Comparison of ENCODE assay signal across 8 cellular contexts in the genomic region with DNA sequence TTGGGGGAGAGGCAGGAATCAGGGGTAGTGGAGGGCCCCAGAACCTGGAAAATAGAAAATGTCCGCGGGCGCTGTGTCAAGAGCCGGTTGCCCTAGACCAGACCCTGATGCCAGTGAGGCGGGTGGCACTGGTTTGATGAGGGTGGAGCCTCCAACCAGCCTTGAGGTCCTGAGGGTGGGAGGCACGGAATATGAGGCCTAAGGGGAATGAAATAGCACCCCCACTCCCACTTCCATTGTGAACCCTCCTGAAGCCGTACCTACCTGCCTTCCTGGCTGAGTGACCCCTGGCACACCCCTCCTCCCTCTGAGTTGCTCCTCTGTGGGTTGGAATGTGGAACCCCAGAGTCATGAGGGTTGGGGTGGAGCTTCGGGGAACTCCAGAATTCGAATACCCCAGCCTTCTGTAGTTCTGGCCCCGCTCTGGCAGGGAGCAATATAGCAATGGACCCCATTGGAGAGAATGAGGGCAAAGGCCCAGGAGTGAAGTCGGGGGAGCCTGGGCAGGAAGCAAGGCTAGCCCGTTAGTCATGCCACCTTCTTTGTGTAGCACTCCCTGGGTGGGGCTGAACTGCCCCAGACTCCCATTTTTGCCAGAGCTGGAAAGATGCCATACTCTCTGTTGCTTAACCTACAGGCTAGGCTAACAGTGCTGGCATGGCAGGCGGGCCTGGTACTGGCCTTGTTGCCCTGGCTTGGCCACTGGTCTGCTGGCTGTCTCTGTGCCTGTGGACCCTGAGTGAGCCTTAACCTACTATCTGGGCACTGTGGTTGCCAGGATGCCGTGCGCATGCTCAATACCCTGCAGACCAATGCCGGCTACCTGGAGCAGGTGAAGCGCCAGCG. TPM values are rescaled to one million over a fixed set of nuclear protein-coding genes. Genes with fewer than 3 reads are reported as not detected.
DNase-seq lines count a peak whose midpoint lies in the region; ATAC-seq and TF ChIP-seq lines count a peak whose summit lies in the region.

No MANE protein-coding gene starts in this region.

- H3K14ac ChIP-seq in neuronal stem cell (ENCODE audit: low read length) = no peak overlapping the region

- CTCF ChIA-PET in BJ (lab: Yijun Ruan, JAX) = interaction anchor here (0.6 to 0.8 kb wide), 2 partner anchors 18 to 35 kb away, joined by 3 read pairs; a partner anchor contains a TSS
- CTCF ChIA-PET in activated B cell treated with CpG ODN at 0.5 μM for 24 hours (lab: Charles Lee) = no interaction called here

- peak overlapping the region; percentile 72 for H3K4me2 ChIP-seq in neuronal stem cell (ENCODE audit: insufficient read depth, low read length, poor library complexity, severe bottlenecking)

- H3K27me3 ChIP-seq in BJ (ENCODE audit: control insufficient read depth, insufficient read depth, low read length) (no peaks in the 10 kb centered on the region), esophagus squamous epithelium (no peaks in the 10 kb centered on the region), neuronal stem cell (ENCODE audit: control insufficient read depth in 3 of 3, insufficient read depth in 3 of 3, low read depth in 1 of 3, low read length in 3 of 3) (no peaks in the 10 kb centered on the region)

- peak overlapping the region; percentile 87 for H3K27ac Mint-ChIP-seq in activated B cell treated with CpG ODN at 0.5 μM for 24 hours

- H3K23ac ChIP-seq in neuronal stem cell (ENCODE audit: low read depth, low read length, poor library complexity) = no peak overlapping the region

- H3K9me3 ChIP-seq in esophagus squamous epithelium = no peaks in the 10 kb centered on the region
- no peaks in the 10 kb centered on the region for H3K9me3 ChIP-seq in neuronal stem cell (replicated peaks in 1 of 2; ENCODE audit: control insufficient read depth in 2 of 2, insufficient read depth in 1 of 2, low read depth in 1 of 2, low read length in 2 of 2)

- no peak overlapping the region for H2BK15ac ChIP-seq in neuronal stem cell (ENCODE audit: low read length)

- peak overlapping the region; percentile 44 for H3K4me3 ChIP-seq in BJ (ENCODE audit: low read depth, low read length)
- H3K4me3 ChIP-seq in HFF-Myc (replicated peaks; ENCODE audit: low read depth, low read length) = peak overlapping the region; percentile 88
- peak overlapping the region; percentile 59 to 83 (median 68) for H3K4me3 ChIP-seq in esophagus squamous epithelium
- H3K4me3 ChIP-seq in neuronal stem cell (ENCODE audit: low read length in 2 of 2) = peak overlapping the region; percentile 82 to 95

- intact Hi-C loops in activated B cell treated with CpG ODN at 0.5 μM for 24 hours (cut with micrococcal nuclease) = loop anchor here (5.0 kb wide), 1 partner anchor 324 kb away; a partner anchor contains a TSS
- intact Hi-C loops in esophagus squamous epithelium (cut with DNase I) = no loop called here

- H3K9me3 Mint-ChIP-seq in activated B cell treated with CpG ODN at 0.5 μM for 24 hours = no peaks in the 10 kb centered on the region

- H2AK5ac ChIP-seq in neuronal stem cell (ENCODE audit: low read depth, low read length) = no peak overlapping the region

- H4K8ac ChIP-seq in neuronal stem cell (ENCODE audit: low read depth, low read length) = peak overlapping the region; percentile 70

- H3K4me1 ChIP-seq in esophagus squamous epithelium (peaks cover 24 to 52% (median 31%) of the 10 kb centered on the region in 3 donors), neuronal stem cell (ENCODE audit: control insufficient read depth in 2 of 2, insufficient read depth in 1 of 2, low read depth in 1 of 2, low read length in 2 of 2) (peaks cover 11 to 15% of the 10 kb centered on the region in 2 donors)

- POLR2A ChIA-PET in BJ (lab: Charles Lee) (interaction anchor here (0.6 kb wide), 2 partner anchors 28 to 94 kb away, joined by 3 to 9 read pairs; no protein-coding TSS in a partner anchor), activated B cell treated with CpG ODN at 0.5 μM for 24 hours (lab: Charles Lee) (interaction anchor here (0.6 to 4.1 kb wide), 9 partner anchors 10 to 112 kb away, joined by 3 to 27 read pairs (median 5); a partner anchor contains a TSS)

- TF ChIP-seq POLR2A in esophagus squamous epithelium (IDR thresholded peaks at IDR 0.05) = no peak

- H3K36me3 Mint-ChIP-seq in activated B cell treated with CpG ODN at 0.5 μM for 24 hours (ENCODE audit: low read depth) = peaks cover 31% of the 10 kb centered on the region

- H2BK5ac ChIP-seq in neuronal stem cell (ENCODE audit: low read length) = no peak overlapping the region

- TF ChIP-seq CTCF in BJ (IDR thresholded peaks at IDR 0.05; ENCODE audit: insufficient read depth, low read depth, low read length) (no peak), HFF-Myc (IDR thresholded peaks at IDR 0.05; ENCODE audit: low read depth, low read length, missing control alignments) (no peak), activated B cell treated with CpG ODN at 0.5 μM for 24 hours (IDR thresholded peaks at IDR 0.05) (no peak), esophagus squamous epithelium (IDR thresholded peaks at IDR 0.05) (peak in 1 of 6 experiments; percentile 3)

- H2AFZ ChIP-seq in neuronal stem cell (ENCODE audit: low read length) = peak overlapping the region; percentile 100

- H3K27me3 Mint-ChIP-seq in activated B cell treated with CpG ODN at 0.5 μM for 24 hours = no peaks in the 10 kb centered on the region

- no peak overlapping the region for H4K91ac ChIP-seq in neuronal stem cell (ENCODE audit: low read depth, low read length, poor library complexity)

- ATAC-seq in activated B cell treated with CpG ODN at 0.5 μM for 24 hours (ENCODE audit: low read depth) (no peak), GM19328 (IDR thresholded peaks at IDR 0.05; ENCODE audit: unreplicated experiment) (no peak)

- H3K27ac ChIP-seq in esophagus squamous epithelium = peak overlapping the region; percentile 89 to 97 (median 94)
- H3K27ac ChIP-seq in neuronal stem cell (replicated peaks; ENCODE audit: low read length) = no peak overlapping the region

- no peak overlapping the region for H3K4ac ChIP-seq in neuronal stem cell (ENCODE audit: low read length)

- no peak overlapping the region for H2BK120ac ChIP-seq in neuronal stem cell (ENCODE audit: low read depth, low read length)

- peaks cover 26% of the 10 kb centered on the region for H3K4me1 Mint-ChIP-seq in activated B cell treated with CpG ODN at 0.5 μM for 24 hours

- H3K18ac ChIP-seq in neuronal stem cell (ENCODE audit: low read length) = no peak overlapping the region

- H3K79me1 ChIP-seq in neuronal stem cell (ENCODE audit: low read depth, low read length) = peaks cover 10% of the 10 kb centered on the region

- peak overlapping the region; percentile 93 for H3K4me3 Mint-ChIP-seq in activated B cell treated with CpG ODN at 0.5 μM for 24 hours

- H3K36me3 ChIP-seq in BJ (ENCODE audit: control insufficient read depth, insufficient read depth, low read length) (peaks cover 19% of the 10 kb centered on the region), esophagus squamous epithelium (peaks cover 4 to 45% (median 16%) of the 10 kb centered on the region in 3 donors), neuronal stem cell (replicated peaks in 1 of 2; ENCODE audit: control insufficient read depth in 2 of 2, insufficient read depth in 2 of 2, low read length in 2 of 2) (peaks cover 8 to 45% of the 10 kb centered on the region in 2 donors)

- H3K9ac ChIP-seq in neuronal stem cell (ENCODE audit: low read depth, low read length, poor library complexity) = peak overlapping the region; percentile 87

- H2BK12ac ChIP-seq in neuronal stem cell (ENCODE audit: low read length) = no peak overlapping the region

- WGBS in esophagus squamous epithelium, 2 donors = 0 to 5% methylated on average over 8 of the region's 18 CpGs
- WGBS in neuronal stem cell (ENCODE audit: extremely low coverage in 2 of 2, insufficient read length in 2 of 2, insufficient replicate concordance in 1 of 2), 2 donors = no CpG with 5 or more reads among the region's 18 CpGs

- no peak for DNase-seq in BJ (ENCODE audit: low read depth)
- no peak for DNase-seq in HFF-Myc (ENCODE audit: extremely low read depth, low read depth)
- no peak for DNase-seq in activated B cell treated with CpG ODN at 0.5 μM for 24 hours
- DNase-seq in esophagus squamous epithelium (lab: John Stamatoyannopoulos, UW) = no peak
- DNase-seq in neuronal stem cell (ENCODE audit: low spot score) = no peak
- no peak for DNase-seq in SK-N-DZ (ENCODE audit: low spot score)
- no peak for DNase-seq in putamen (ENCODE audit: low spot score)

RNA-seq across cellular contexts. Expression of a gene that starts 1.0 kb away (rescaled TPM):
- polyA plus RNA-seq in BJ (2011; rRNA removed) = 27.9 and 61.9 TPM in 2 replicates
- 31.2 and 39.6 TPM in 2 replicates for polyA minus RNA-seq in BJ (2011; rRNA and poly(A)+ RNA removed)
- total RNA-seq in activated B cell treated with CpG ODN at 0.5 μM for 24 hours (105 and 135 TPM in 2 replicates), esophagus squamous epithelium (10 to 100 TPM; 38.2 to 52.0 (median 47.0) TPM)
- 30.2 TPM for polyA plus RNA-seq in neuronal stem cell (2013, experiment 1 of 2)
- 32.1 TPM for polyA plus RNA-seq in neuronal stem cell (2013, experiment 2 of 2)
- 66.0 and 76.4 TPM in 2 replicates for polyA plus RNA-seq in SK-N-DZ (2014; cell fraction: cytosol; rRNA removed)
- 139 and 156 TPM in 2 replicates for polyA plus RNA-seq in SK-N-DZ (2014; cell fraction: nucleus; rRNA removed)

RNA-seq across cellular contexts. Expression of a gene that starts 17.9 kb away (rescaled TPM):
- polyA plus RNA-seq in BJ (2011; rRNA removed) = 34.4 and 35.6 TPM in 2 replicates
- polyA minus RNA-seq in BJ (2011; rRNA and poly(A)+ RNA removed) = 27.9 and 38.2 TPM in 2 replicates
- 132 and 137 TPM in 2 replicates for total RNA-seq in activated B cell treated with CpG ODN at 0.5 μM for 24 hours
- total RNA-seq in esophagus squamous epithelium = 10 to 100 TPM; 22.3 to 53.2 (median 41.2) TPM
- polyA plus RNA-seq in neuronal stem cell (2013, experiment 1 of 2) = 29.1 TPM
- 30.0 TPM for polyA plus RNA-seq in neuronal stem cell (2013, experiment 2 of 2)
- 32.5 and 48.7 TPM in 2 replicates for polyA plus RNA-seq in SK-N-DZ (2014; cell fraction: cytosol; rRNA removed)
- 91.4 and 95.7 TPM in 2 replicates for polyA plus RNA-seq in SK-N-DZ (2014; cell fraction: nucleus; rRNA removed)

RNA-seq across cellular contexts. Expression of a gene that starts 25.3 kb away (rescaled TPM):
- 0.04 and 0.06 TPM in 2 replicates for polyA plus RNA-seq in BJ (2011; rRNA removed)
- 0.21 TPM in 1 of 2 replicates, not detected in the other for polyA minus RNA-seq in BJ (2011; rRNA and poly(A)+ RNA removed)
- total RNA-seq in activated B cell treated with CpG ODN at 0.5 μM for 24 hours (49.2 and 51.8 TPM in 2 replicates), esophagus squamous epithelium (1 to 10 TPM in 3 of 4 donors, under 1 TPM in 1; 0.38 to 4.8 (median 2.8) TPM)
- polyA plus RNA-seq in neuronal stem cell (2013, experiment 1 of 2) = 2.8 TPM
- 2.5 TPM for polyA plus RNA-seq in neuronal stem cell (2013, experiment 2 of 2)
- polyA plus RNA-seq in SK-N-DZ (2014; cell fraction: cytosol; rRNA removed) = 5.8 and 6.9 TPM in 2 replicates
- 4.2 and 9.0 TPM in 2 replicates for polyA plus RNA-seq in SK-N-DZ (2014; cell fraction: nucleus; rRNA removed)

RNA-seq across cellular contexts. Expression of a gene that starts 50.7 kb away (rescaled TPM):
- 23.3 and 44.6 TPM in 2 replicates for polyA plus RNA-seq in BJ (2011; rRNA removed)
- polyA minus RNA-seq in BJ (2011; rRNA and poly(A)+ RNA removed) = 25.9 and 55.6 TPM in 2 replicates
- total RNA-seq in activated B cell treated with CpG ODN at 0.5 μM for 24 hours (4.8 and 6.1 TPM in 2 replicates), esophagus squamous epithelium (10 to 100 TPM in 3 of 4 donors, 1 to 10 TPM in 1; 7.2 to 32.8 (median 18.0) TPM)
- polyA plus RNA-seq in neuronal stem cell (2013, experiment 1 of 2) = 0.11 TPM
- 0.10 TPM for polyA plus RNA-seq in neuronal stem cell (2013, experiment 2 of 2)
- 0.74 and 0.76 TPM in 2 replicates for polyA plus RNA-seq in SK-N-DZ (2014; cell fraction: cytosol; rRNA removed)
- polyA plus RNA-seq in SK-N-DZ (2014; cell fraction: nucleus; rRNA removed) = 0.28 and 0.34 TPM in 2 replicates
